Comparison of ENCODE assay signal across 28 cellular contexts in the genomic region with DNA sequence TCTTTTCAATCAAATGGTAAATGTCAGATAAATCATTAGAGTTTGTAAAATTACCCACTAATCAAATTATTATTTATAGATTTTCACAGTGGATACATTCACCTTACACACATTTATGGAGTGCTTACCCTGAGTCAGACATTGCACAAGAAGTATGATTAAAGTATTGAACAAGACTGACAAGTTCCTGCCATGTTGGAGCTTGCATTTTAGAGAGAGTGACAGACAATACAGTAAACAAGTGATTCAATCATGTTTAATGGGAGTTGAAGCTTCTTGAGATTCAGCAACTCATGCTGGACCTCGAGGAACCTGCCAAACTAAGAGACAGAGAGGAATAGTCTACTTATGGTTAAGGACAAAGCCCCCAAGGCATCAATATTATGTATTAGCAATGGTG.
"Had no signal": no experiment of that assay in that cellular context is flagged by ENCODE, and none has a peak within 500 bp of the region (broad histone marks: within the 10 kb centered on the region; RNA-seq: fewer than 3 reads in every experiment).

No MANE protein-coding gene starts in this region.

- H3K27ac Mint-ChIP-seq: immature natural killer cell; mesothelial cell of epicardium; naive thymus-derived CD4-positive, alpha-beta T cell; natural killer cell treated with Interleukin-12 subunit alpha and Interleukin-12 subunit beta and Interleukin-15 and Interleukin-18, amount 100 ng/mL, for 72 hours; stimulated activated effector memory CD8-positive, alpha-beta T cell treated with anti-CD3 and anti-CD28 coated beads, Interleukin-12 subunit alpha, Interleukin-12 subunit beta, amount 100 ng/mL, for 72 hours; stimulated activated naive CD8-positive, alpha-beta T cell treated with anti-CD3 and anti-CD28 coated beads, Interleukin-15, Interleukin-2, amounts not matched to agents 100 ng/mL and 50 ng/mL, for 24 hours had no signal

- H3K4me3 Mint-ChIP-seq: immature natural killer cell; mesothelial cell of epicardium; naive thymus-derived CD4-positive, alpha-beta T cell; natural killer cell treated with Interleukin-12 subunit alpha and Interleukin-12 subunit beta and Interleukin-15 and Interleukin-18, amount 100 ng/mL, for 72 hours; neural crest cell; stimulated activated effector memory CD8-positive, alpha-beta T cell treated with anti-CD3 and anti-CD28 coated beads, Interleukin-12 subunit alpha, Interleukin-12 subunit beta, amount 100 ng/mL, for 72 hours; stimulated activated naive CD8-positive, alpha-beta T cell treated with anti-CD3 and anti-CD28 coated beads, Interleukin-15, Interleukin-2, amounts not matched to agents 100 ng/mL and 50 ng/mL, for 24 hours had no signal

- H3K27ac ChIP-seq: left ventricle myocardium inferior, pancreas, prostate gland, skin epidermis, suprapubic skin, thoracic aorta, tibial artery, uterus had no signal

- H3K4me3 ChIP-seq: left ventricle myocardium inferior, lung, pancreas, prostate gland, skin epidermis, suprapubic skin, thoracic aorta, tibial artery, uterus had no signal

- H3K36me3 ChIP-seq: left ventricle myocardium inferior, pancreas, prostate gland, suprapubic skin, thoracic aorta, tibial artery, uterus had no signal

- H3K9me3 ChIP-seq: left ventricle myocardium inferior, pancreas, prostate gland, suprapubic skin, thoracic aorta, tibial artery, uterus had no signal

- H3K27me3 ChIP-seq: pancreas, suprapubic skin, tibial artery, uterus had no signal

- H3K4me1 ChIP-seq: left ventricle myocardium inferior, pancreas, prostate gland, suprapubic skin, tibial artery, uterus had no signal

- H3K4me1 Mint-ChIP-seq: immature natural killer cell; mesothelial cell of epicardium; naive thymus-derived CD4-positive, alpha-beta T cell; neural crest cell; stimulated activated effector memory CD8-positive, alpha-beta T cell treated with anti-CD3 and anti-CD28 coated beads, Interleukin-12 subunit alpha, Interleukin-12 subunit beta, amount 100 ng/mL, for 72 hours had no signal

- H3K27me3 Mint-ChIP-seq: naive thymus-derived CD4-positive, alpha-beta T cell; natural killer cell treated with Interleukin-12 subunit alpha and Interleukin-12 subunit beta and Interleukin-15 and Interleukin-18, amount 100 ng/mL, for 72 hours; stimulated activated naive CD8-positive, alpha-beta T cell treated with anti-CD3 and anti-CD28 coated beads, Interleukin-15, Interleukin-2, amounts not matched to agents 100 ng/mL and 50 ng/mL, for 24 hours had no signal

- H3K36me3 Mint-ChIP-seq: mesothelial cell of epicardium; naive thymus-derived CD4-positive, alpha-beta T cell; stimulated activated effector memory CD8-positive, alpha-beta T cell treated with anti-CD3 and anti-CD28 coated beads, Interleukin-12 subunit alpha, Interleukin-12 subunit beta, amount 100 ng/mL, for 72 hours had no signal

- DNase-seq: hypothalamus; immature natural killer cell; kidney; left ventricle myocardium inferior; mesendoderm; naive thymus-derived CD4-positive, alpha-beta T cell; nucleus accumbens; pancreas; posterior cingulate gyrus; retina; right cardiac atrium; stimulated activated CD4-positive, alpha-beta T cell treated with anti-CD3 and anti-CD28 coated beads, Interleukin-12 subunit alpha, Interleukin-12 subunit beta, amount 100 ng/mL, for 4 hours; stimulated activated CD4-positive, alpha-beta T cell treated with anti-CD3 and anti-CD28 coated beads, Interleukin-15, amount 100 ng/mL, for 24 hours; stimulated activated CD4-positive, alpha-beta T cell treated with anti-CD3 and anti-CD28 coated beads, Interleukin-2, amount 100 ng/mL, for 24 hours; stimulated activated CD4-positive, alpha-beta T cell treated with anti-CD3 and anti-CD28 coated beads, Interleukin-4, amount 100 ng/mL, for 24 hours; stimulated activated naive CD4-positive, alpha-beta T cell; tibial artery; uterus had no signal
